Comparison of ENCODE assay signal across 10 cellular contexts in the genomic region with DNA sequence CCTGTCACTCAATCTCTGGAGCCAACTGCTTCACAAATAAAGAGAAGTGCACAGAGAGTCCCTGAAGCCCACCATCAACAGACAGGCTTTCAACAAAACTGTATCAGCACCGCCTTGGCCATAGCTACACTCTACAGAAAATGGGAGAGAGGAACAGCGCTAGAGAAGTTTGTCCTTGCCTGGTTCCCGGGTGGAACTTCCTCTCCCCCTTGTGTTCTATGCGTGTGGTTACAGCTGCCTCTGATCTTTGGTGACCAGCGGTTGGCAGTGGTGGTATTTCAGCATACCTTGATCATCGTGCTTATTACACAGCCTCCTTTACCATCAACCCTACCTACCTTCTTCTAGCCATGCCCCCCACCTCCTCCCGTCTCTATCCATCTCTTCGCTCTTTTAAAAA.
A peak's percentile ranks its signal among the peaks of the same experiment; 100 is the strongest.
DNase-seq lines count a peak whose midpoint lies in the region; ATAC-seq, FAIRE-seq and TF ChIP-seq lines count a peak whose summit lies in the region.
"Had no signal": no experiment of that assay in that cellular context is flagged by ENCODE, and none has a peak within 500 bp of the region (broad histone marks: within the 10 kb centered on the region; RNA-seq: fewer than 3 reads in every experiment).

No MANE protein-coding gene starts in this region.

- POLR2A ChIA-PET in BJ (lab: Charles Lee): no interaction called here
- POLR2A ChIA-PET in GM12878 (lab: Charles Lee): no interaction called here

- no peak overlapping the region for H2AFZ ChIP-seq in GM12878 (ENCODE audit: control insufficient read depth, low read depth, low read length)

- TF ChIP-seq RAD21 in GM12878 (IDR thresholded peaks at IDR 0.05; ENCODE audit: insufficient read depth, low read depth, low read length): no peak
- TF ChIP-seq RAD21 in liver (IDR thresholded peaks at IDR 0.05): peak; percentile 41 to 66

- no peaks in the 10 kb centered on the region for H3K79me2 ChIP-seq in GM12878 (ENCODE audit: control insufficient read depth, insufficient read depth, low read length)

- H3K4me2 ChIP-seq in GM12878 (ENCODE audit: control insufficient read depth, insufficient read depth): no peak overlapping the region

- RAD21 ChIA-PET in GM12878 (lab: Charles Lee; ENCODE audit: unreplicated experiment): no interaction called here

- no peak overlapping the region for H3K9ac ChIP-seq in GM12878 (ENCODE audit: control insufficient read depth, insufficient read depth, low read length)
- no peak overlapping the region for H3K9ac ChIP-seq in liver (ENCODE audit: low read depth in 1 of 2, low read length in 2 of 2)

- intact Hi-C loops in GM12878 (cut with micrococcal nuclease; ENCODE audit: unreplicated experiment): no loop called here
- intact Hi-C loops in activated naive CD4-positive, alpha-beta T cell treated with anti-CD3 and anti-CD28 coated beads for 36 hours (cut with micrococcal nuclease): no loop called here

- ATAC-seq in GM12878 (no peak), GM18870 (IDR thresholded peaks at IDR 0.05; ENCODE audit: unreplicated experiment) (no peak)
- ATAC-seq in activated CD8-positive, alpha-beta memory T cell treated with anti-CD3 and anti-CD28 coated beads, Interleukin-2, amount 10 ng/mL, durations not matched to agents 7 days and 5 days: no peak
- ATAC-seq: stimulated activated memory B cell treated with anti-CD40 and anti-IgM and Interleukin-4, amounts not matched to agents 10 μg/mL and 1 μg/mL and 100 μg/mL, for 72 hours had no signal

- no peak for TF ChIP-seq EP300 in GM12878 (IDR thresholded peaks at IDR 0.05; ENCODE audit: borderline replicate concordance in 1 of 2, control insufficient read depth in 1 of 2, low read depth in 2 of 2, low read length in 2 of 2)

- SMC1A ChIA-PET in GM12878 (lab: Charles Lee; ENCODE audit: uncharacterized antibody, unreplicated experiment): no interaction called here

- H3K36me3 ChIP-seq in BJ (ENCODE audit: control insufficient read depth, insufficient read depth, low read length) (no peaks in the 10 kb centered on the region), GM12878 (ENCODE audit: control insufficient read depth in 2 of 2, insufficient read depth in 2 of 2, low read length in 1 of 2) (no peaks in the 10 kb centered on the region), liver (ENCODE audit: control insufficient read depth in 4 of 4, insufficient read depth in 3 of 4, low read depth in 1 of 4, low read length in 3 of 4) (no peaks in the 10 kb centered on the region)

- CTCF ChIA-PET in BJ (lab: Yijun Ruan, JAX): interaction anchor here (1.1 to 5.8 kb wide), 10 partner anchors 8 to 386 kb away, joined by 3 to 37 read pairs (median 6); no protein-coding TSS in a partner anchor
- CTCF ChIA-PET in GM12878 (lab: Yijun Ruan, JAX): no interaction called here
- CTCF ChIA-PET in activated CD8-positive, alpha-beta memory T cell treated with anti-CD3 and anti-CD28 coated beads, Interleukin-2, amount 10 ng/mL, durations not matched to agents 7 days and 5 days (lab: Charles Lee): no interaction called here
- CTCF ChIA-PET in activated naive CD4-positive, alpha-beta T cell treated with anti-CD3 and anti-CD28 coated beads for 36 hours (lab: Charles Lee): interaction anchor here (0.7 kb wide), 1 partner anchor 18 kb away, joined by 3 read pairs; no protein-coding TSS in a partner anchor

- in situ Hi-C loops in GM12878 (cut with MboI): no loop called here

- H3K9me3 ChIP-seq in GM12878 (replicated peaks; ENCODE audit: control insufficient read depth, insufficient read depth, low read length) (no peaks in the 10 kb centered on the region), liver (ENCODE audit: control insufficient read depth in 4 of 4, low read length in 3 of 4) (peaks cover 0 to 2% (median 0%) of the 10 kb centered on the region in 4 donors)

- H3K4me1 ChIP-seq in GM12878 (ENCODE audit: control insufficient read depth, insufficient read depth, low read length) (no peaks in the 10 kb centered on the region), liver (ENCODE audit: control insufficient read depth in 4 of 4, insufficient read depth in 4 of 4, low read length in 3 of 4) (no peaks in the 10 kb centered on the region)

- no peak overlapping the region for H3K27ac ChIP-seq in HL-60 (replicated peaks)
- H3K27ac ChIP-seq in GM12878 (ENCODE audit: control insufficient read depth, insufficient read depth): no peak overlapping the region
- no peak overlapping the region for H3K27ac ChIP-seq in liver (ENCODE audit: low read depth in 1 of 2, low read length in 2 of 2)

- no peaks in the 10 kb centered on the region for H4K20me1 ChIP-seq in GM12878 (ENCODE audit: control insufficient read depth, insufficient read depth)

- 8% methylated on average over 8 of the region's 8 CpGs for WGBS in GM12878 (ENCODE audit: insufficient coverage, insufficient replicate concordance, low lambda C conversion rate, missing lambda C conversion rate)
- 28% methylated on average over 8 of the region's 8 CpGs for WGBS in liver

- peak; percentile 51 for TF ChIP-seq CTCF in BJ (IDR thresholded peaks at IDR 0.05; ENCODE audit: insufficient read depth, low read depth, low read length)
- peak; percentile 32 for TF ChIP-seq CTCF in HL-60 (IDR thresholded peaks at IDR 0.05; ENCODE audit: insufficient read depth, low read length)
- TF ChIP-seq CTCF in GM12878 (IDR thresholded peaks at IDR 0.05 in 2 of 3, conservative IDR thresholded peaks at IDR 0.05 in 1 of 3; ENCODE audit: control insufficient read depth in 2 of 3, extremely low read depth in 1 of 3, insufficient read depth in 1 of 3, low read depth in 3 of 3, low read length in 3 of 3): peak; percentile 24 to 32 (median 26); a peak in 4 of 6 replicates
- peak; percentile 41 for TF ChIP-seq CTCF in liver (IDR thresholded peaks at IDR 0.05; ENCODE audit: low read depth, low read length, missing input control)

- H3K4me3 Mint-ChIP-seq in activated CD8-positive, alpha-beta memory T cell treated with anti-CD3 and anti-CD28 coated beads, Interleukin-2, amount 10 ng/mL, durations not matched to agents 7 days and 5 days: no peak overlapping the region
- no peak overlapping the region for H3K4me3 Mint-ChIP-seq in activated naive CD4-positive, alpha-beta T cell treated with anti-CD3 and anti-CD28 coated beads for 36 hours
- H3K4me3 Mint-ChIP-seq: naive B cell; stimulated activated memory B cell treated with anti-CD40 and anti-IgM and Interleukin-4, amounts not matched to agents 10 μg/mL and 1 μg/mL and 100 μg/mL, for 72 hours had no signal

- no peaks in the 10 kb centered on the region for H3K4me1 Mint-ChIP-seq in activated CD8-positive, alpha-beta memory T cell treated with anti-CD3 and anti-CD28 coated beads, Interleukin-2, amount 10 ng/mL, durations not matched to agents 7 days and 5 days
- H3K4me1 Mint-ChIP-seq in activated naive CD4-positive, alpha-beta T cell treated with anti-CD3 and anti-CD28 coated beads for 36 hours (ENCODE audit: low read depth): no peaks in the 10 kb centered on the region
- H3K4me1 Mint-ChIP-seq: naive B cell; stimulated activated memory B cell treated with anti-CD40 and anti-IgM and Interleukin-4, amounts not matched to agents 10 μg/mL and 1 μg/mL and 100 μg/mL, for 72 hours had no signal

- FAIRE-seq in GM12878 (lab: Jason Lieb, UNC): no peak

- H3K27me3 Mint-ChIP-seq in activated CD8-positive, alpha-beta memory T cell treated with anti-CD3 and anti-CD28 coated beads, Interleukin-2, amount 10 ng/mL, durations not matched to agents 7 days and 5 days: peaks cover 44% of the 10 kb centered on the region
- H3K27me3 Mint-ChIP-seq in activated naive CD4-positive, alpha-beta T cell treated with anti-CD3 and anti-CD28 coated beads for 36 hours (ENCODE audit: low read depth): peaks cover 26% of the 10 kb centered on the region

- H3K27ac Mint-ChIP-seq in activated CD8-positive, alpha-beta memory T cell treated with anti-CD3 and anti-CD28 coated beads, Interleukin-2, amount 10 ng/mL, durations not matched to agents 7 days and 5 days: no peak overlapping the region
- H3K27ac Mint-ChIP-seq in activated naive CD4-positive, alpha-beta T cell treated with anti-CD3 and anti-CD28 coated beads for 36 hours: no peak overlapping the region
- H3K27ac Mint-ChIP-seq: naive B cell; stimulated activated memory B cell treated with anti-CD40 and anti-IgM and Interleukin-4, amounts not matched to agents 10 μg/mL and 1 μg/mL and 100 μg/mL, for 72 hours had no signal

- DNase-seq in BJ (ENCODE audit: low read depth): no peak
- peak; percentile 8 to 47 for DNase-seq in HL-60 (ENCODE audit: low read depth in 1 of 2, low spot score in 1 of 2)
- no peak for DNase-seq in GM12878 (ENCODE audit: low read depth, low spot score)
- no peak for DNase-seq in activated CD8-positive, alpha-beta memory T cell treated with anti-CD3 and anti-CD28 coated beads, Interleukin-2, amount 10 ng/mL, durations not matched to agents 7 days and 5 days
- DNase-seq in NCI-H1048 (lab: John Stamatoyannopoulos, UW): no peak
- no peak for DNase-seq in activated naive CD4-positive, alpha-beta T cell treated with anti-CD3 and anti-CD28 coated beads for 36 hours
- DNase-seq: naive B cell had no signal

- BruUV-seq in GM12878 (replicated peaks; lab: Mats Ljungman, UMichigan): no TSS peak

- TF ChIP-seq POLR2A in GM12878 (IDR thresholded peaks at IDR 0.05; ENCODE audit: low read depth, low read length): no peak

- no peaks in the 10 kb centered on the region for H3K9me3 Mint-ChIP-seq in activated CD8-positive, alpha-beta memory T cell treated with anti-CD3 and anti-CD28 coated beads, Interleukin-2, amount 10 ng/mL, durations not matched to agents 7 days and 5 days (ENCODE audit: low read depth)
- H3K9me3 Mint-ChIP-seq in activated naive CD4-positive, alpha-beta T cell treated with anti-CD3 and anti-CD28 coated beads for 36 hours: no peaks in the 10 kb centered on the region

- H3K27me3 ChIP-seq in BJ (ENCODE audit: control insufficient read depth, insufficient read depth, low read length) (peaks cover 14% of the 10 kb centered on the region), HL-60 (ENCODE audit: insufficient read depth, poor library complexity, severe bottlenecking) (peaks cover 3% of the 10 kb centered on the region), GM12878 (replicated peaks in 1 of 2; ENCODE audit: control insufficient read depth in 2 of 2, insufficient read depth in 2 of 2, low read length in 1 of 2) (no peaks in the 10 kb centered on the region; a peak in 3 of 4 replicates), liver (ENCODE audit: control insufficient read depth in 4 of 4, insufficient read depth in 4 of 4, low read length in 3 of 4) (peaks cover 0 to 18% (median under 1%) of the 10 kb centered on the region in 4 donors)

- peaks cover 1% of the 10 kb centered on the region for H3K36me3 Mint-ChIP-seq in activated CD8-positive, alpha-beta memory T cell treated with anti-CD3 and anti-CD28 coated beads, Interleukin-2, amount 10 ng/mL, durations not matched to agents 7 days and 5 days
- no peaks in the 10 kb centered on the region for H3K36me3 Mint-ChIP-seq in activated naive CD4-positive, alpha-beta T cell treated with anti-CD3 and anti-CD28 coated beads for 36 hours (ENCODE audit: low read depth)
- H3K36me3 Mint-ChIP-seq: stimulated activated memory B cell treated with anti-CD40 and anti-IgM and Interleukin-4, amounts not matched to agents 10 μg/mL and 1 μg/mL and 100 μg/mL, for 72 hours had no signal

- H3K4me3 ChIP-seq in BJ (ENCODE audit: low read depth, low read length): no peak overlapping the region
- no peak overlapping the region for H3K4me3 ChIP-seq in HL-60 (replicated peaks; ENCODE audit: insufficient read depth, low read length)
- no peak overlapping the region for H3K4me3 ChIP-seq in GM12878
- H3K4me3 ChIP-seq in liver (ENCODE audit: low read depth in 1 of 3, low read length in 3 of 3): no peak overlapping the region

Comparison
In these comparisons a context has a peak if more than half of its experiments do, and no peak if none do; other contexts are left out.
1. DNase-seq: peak in HL-60 (2 of 2); none in BJ (single experiment), GM12878 (single experiment), activated CD8-positive, alpha-beta memory T cell treated with anti-CD3 and anti-CD28 coated beads, Interleukin-2, amount 10 ng/mL, durations not matched to agents 7 days and 5 days (single experiment), NCI-H1048 (single experiment) and activated naive CD4-positive, alpha-beta T cell treated with anti-CD3 and anti-CD28 coated beads for 36 hours (single experiment).
2. CTCF ChIA-PET loops: an anchor here in BJ (1.1 to 5.8 kb wide) and activated naive CD4-positive, alpha-beta T cell treated with anti-CD3 and anti-CD28 coated beads for 36 hours (0.7 kb wide); none called in GM12878 and activated CD8-positive, alpha-beta memory T cell treated with anti-CD3 and anti-CD28 coated beads, Interleukin-2, amount 10 ng/mL, durations not matched to agents 7 days and 5 days.
3. Peak in every context shown above with its lines, with median percentiles within 50 percentile points of each other: CTCF ChIP-seq.